15 cellular contexts compared by ENCODE assay signal in the genomic region with DNA sequence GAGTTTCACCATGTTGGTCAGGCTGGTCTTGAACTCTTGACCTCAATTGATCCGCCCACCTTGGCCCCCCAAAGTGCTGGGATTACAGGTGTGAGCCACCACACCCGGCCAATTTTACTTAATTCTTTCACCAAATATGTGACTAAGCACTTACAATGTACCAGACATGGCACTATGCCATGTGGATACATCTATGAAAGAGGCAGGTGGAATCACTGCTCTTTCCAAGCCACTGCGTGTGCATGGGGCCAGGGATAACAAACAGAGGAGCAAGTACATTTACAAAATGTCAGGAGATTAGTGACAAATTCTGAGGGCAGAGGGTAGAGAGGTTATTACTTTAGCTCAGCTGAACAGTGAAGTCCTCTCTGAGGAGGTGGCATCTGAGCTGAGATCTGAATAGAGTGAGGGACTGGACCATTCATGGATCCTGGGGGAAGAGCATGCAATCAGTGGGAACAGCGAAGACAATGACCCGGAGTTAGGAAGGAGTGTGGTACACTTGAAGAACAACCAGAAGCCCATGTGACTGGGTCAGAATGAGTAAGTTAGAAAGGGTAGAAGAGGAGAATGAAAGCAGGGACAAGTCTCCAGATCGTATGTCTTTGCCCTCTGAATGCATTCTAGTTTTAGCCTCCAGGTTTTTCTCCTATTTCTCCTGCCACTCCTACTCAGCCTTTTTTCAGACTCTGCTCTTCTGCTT.
"Had no signal": no experiment of that assay in that cellular context is flagged by ENCODE, and none has a peak within 500 bp of the region (broad histone marks: within the 10 kb centered on the region; RNA-seq: fewer than 3 reads in every experiment).

No MANE protein-coding gene starts in this region.

- H3K27ac ChIP-seq: foreskin keratinocyte, lower lobe of right lung, neutrophil, skin epidermis, tibial artery, vagina had no signal

- H3K9me3 ChIP-seq: lower lobe of right lung, neutrophil, tibial artery, vagina had no signal

- ATAC-seq: activated CD4-positive, CD25-positive, alpha-beta regulatory T cell treated with anti-CD3 and anti-CD28 coated beads, Interleukin-2, amount 50 U/mL, for 24 hours; foreskin keratinocyte; left cardiac atrium; lower lobe of right lung; T-helper 17 cell had no signal

- H3K27ac Mint-ChIP-seq: activated naive CD8-positive, alpha-beta T cell; T-helper 17 cell had no signal

- H3K4me1 ChIP-seq: foreskin keratinocyte, lower lobe of right lung, tibial artery, vagina had no signal

- H3K4me3 Mint-ChIP-seq: activated naive CD8-positive, alpha-beta T cell; T-helper 17 cell had no signal

- H3K27me3 ChIP-seq: tibial artery, vagina had no signal

- H3K36me3 ChIP-seq: lower lobe of right lung, neutrophil, tibial artery, vagina had no signal

- H3K36me3 Mint-ChIP-seq: activated naive CD8-positive, alpha-beta T cell had no signal

- H3K4me3 ChIP-seq: lower lobe of right lung, skin epidermis, tibial artery, vagina had no signal

- DNase-seq: activated gamma-delta T cell, activated T-cell treated with anti-CD3 and anti-CD28 coated beads for 4 hours, anterior cingulate cortex, foreskin keratinocyte, head of caudate nucleus, left cardiac atrium, lower lobe of right lung, midbrain, T-helper 17 cell, tibial artery had no signal
